ENCODE assay signal across 8 cellular contexts in the genomic region with DNA sequence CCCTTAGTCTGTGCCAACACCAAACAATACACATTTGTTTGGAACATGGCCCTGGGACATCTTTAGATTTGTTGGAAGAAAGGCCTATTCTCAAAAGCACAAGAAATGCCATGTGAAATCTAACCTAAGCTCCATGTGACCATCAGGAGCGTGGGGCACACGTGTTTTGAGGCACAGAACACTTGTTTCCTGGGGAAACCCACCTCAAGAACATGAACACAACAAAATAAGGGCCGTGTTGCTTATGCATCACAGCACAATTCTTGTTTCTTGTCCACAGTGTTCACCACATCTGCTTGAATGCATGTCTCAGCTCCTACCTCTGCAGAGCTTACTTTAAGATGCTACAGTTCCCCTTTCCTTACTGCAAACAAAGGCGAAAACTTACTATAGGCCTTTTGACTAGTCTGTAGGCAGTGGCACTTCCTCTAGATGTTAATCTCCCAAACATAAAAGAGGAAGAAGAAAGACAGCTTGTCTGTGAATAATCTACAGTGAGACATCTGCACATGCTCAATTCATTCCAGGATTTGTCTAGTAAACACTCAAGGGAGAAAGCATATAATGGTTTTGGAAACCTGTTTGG.
DNase-seq lines count a peak whose midpoint lies in the region; ATAC-seq and TF ChIP-seq lines count a peak whose summit lies in the region.

No MANE protein-coding gene starts in this region.

- CTCF ChIA-PET in RWPE1 (lab: Yijun Ruan, JAX): interaction anchor here (0.6 kb wide), 1 partner anchor 1077 kb away, joined by 3 read pairs; the partner anchor contains the start of gene DNAH7

- H3K27ac ChIP-seq in right atrium auricular region: no peak overlapping the region
- no peak overlapping the region for H3K27ac ChIP-seq in RWPE1

- POLR2A ChIA-PET in RWPE1 (lab: Yijun Ruan, JAX; ENCODE audit: low non-redundant PET): no interaction called here

- DNase-seq in left cardiac atrium: no peak
- DNase-seq in right atrium auricular region (ENCODE audit: low spot score): no peak
- peak; percentile 14 for DNase-seq in NCI-H2196 treated with DMSO at 0.1 percent for 48 hours (lab: John Stamatoyannopoulos, UW; ENCODE audit: unreplicated experiment)
- peak; percentile 54 for DNase-seq in central memory CD4-positive, alpha-beta T cell
- no peak for DNase-seq in RWPE1 (ENCODE audit: low spot score)
- no peak for DNase-seq in NCI-H526 (lab: John Stamatoyannopoulos, UW)
- DNase-seq in activated CD4-positive, CD25-positive, alpha-beta regulatory T cell (lab: John Stamatoyannopoulos, UW): no peak

- no peaks in the 10 kb centered on the region for H3K36me3 ChIP-seq in right atrium auricular region

- no peaks in the 10 kb centered on the region for H3K4me1 ChIP-seq in right atrium auricular region

- H3K4me3 ChIP-seq in right atrium auricular region: no peak overlapping the region

- H3K9me3 ChIP-seq in right atrium auricular region: no peaks in the 10 kb centered on the region

- H3K27me3 ChIP-seq in right atrium auricular region: no peaks in the 10 kb centered on the region

- ATAC-seq in left cardiac atrium (peak; percentile 38 to 66), HG02884 (IDR thresholded peaks at IDR 0.05; ENCODE audit: unreplicated experiment) (peak; percentile 90)

- no peak for TF ChIP-seq CTCF in right atrium auricular region (IDR thresholded peaks at IDR 0.05)
- no peak for TF ChIP-seq CTCF in RWPE1 (conservative IDR thresholded peaks at IDR 0.05; ENCODE audit: low read depth)

- intact Hi-C loops in left cardiac atrium (cut with DNase I): no loop called here

Comparison
In these comparisons a context has a peak if more than half of its experiments do, and no peak if none do; other contexts are left out.
1. DNase-seq: peak in NCI-H2196 treated with DMSO at 0.1 percent for 48 hours (single experiment) and central memory CD4-positive, alpha-beta T cell (single experiment); none in left cardiac atrium (single experiment), right atrium auricular region (single experiment), RWPE1 (single experiment), NCI-H526 (0 of 2) and activated CD4-positive, CD25-positive, alpha-beta regulatory T cell (0 of 4).